In the genomic region with DNA sequence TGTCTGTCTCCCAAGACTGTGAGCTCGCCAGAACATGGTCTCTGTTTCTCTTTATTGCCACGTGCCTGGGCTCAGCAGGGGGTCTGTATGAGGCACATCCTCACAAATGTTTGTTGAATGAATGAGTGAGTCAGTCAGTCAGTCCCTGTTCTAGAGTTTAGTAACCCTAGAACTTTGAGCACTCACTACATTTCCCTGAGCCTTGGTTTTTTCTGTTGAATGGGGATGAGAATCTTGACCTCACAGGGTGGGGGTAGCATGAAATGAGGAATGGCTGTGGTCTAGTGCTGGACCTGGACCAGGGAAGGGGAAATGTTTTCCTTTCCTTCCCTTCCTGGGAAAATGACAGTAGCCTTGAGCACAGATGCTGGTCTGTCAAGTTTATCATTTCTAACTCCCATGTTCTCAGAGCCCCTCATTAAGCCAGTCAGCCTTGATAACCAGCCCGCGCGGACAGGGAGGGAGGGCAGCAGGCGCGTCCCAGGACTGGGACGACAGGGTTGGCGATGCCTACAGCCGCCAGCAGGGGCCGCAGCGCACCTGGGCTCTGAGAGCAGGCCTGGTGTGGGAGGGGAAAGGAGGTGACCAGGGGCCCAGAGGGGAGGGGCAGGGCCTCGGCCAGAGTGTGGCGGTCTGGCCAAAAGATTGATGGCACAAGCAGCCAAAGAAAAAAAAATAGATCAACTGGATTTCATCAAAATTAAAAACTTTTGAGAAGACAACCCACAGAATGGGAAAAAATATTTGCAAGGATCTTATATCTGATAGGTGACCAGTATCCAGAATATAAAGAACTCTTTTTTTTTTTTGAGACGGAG, we compare ENCODE assay signal across 1 cellular context.
A peak's percentile ranks its signal among the peaks of the same experiment; 100 is the strongest.
TF ChIP-seq lines count a peak whose summit lies in the region.

No MANE protein-coding gene starts in this region.

TF ChIP-seq in H1, 55 proteins besides CTCF, POLR2A, EP300 and RAD21 (continued from another document):
- TF ChIP-seq EGR1 (IDR thresholded peaks at IDR 0.05; ENCODE audit: borderline replicate concordance, low read depth, low read length) (no peak), RFX5 (IDR thresholded peaks at IDR 0.05; ENCODE audit: borderline replicate concordance, low read depth, low read length) (no peak), SP1 (IDR thresholded peaks at IDR 0.05; ENCODE audit: low read depth, low read length) (no peak), JUN (IDR thresholded peaks at IDR 0.05; ENCODE audit: low read depth, low read length) (no peak), RXRA (IDR thresholded peaks at IDR 0.05; ENCODE audit: insufficient read depth, low read depth, low read length) (no peak), FOSL1 (IDR thresholded peaks at IDR 0.05; ENCODE audit: insufficient read depth, low read depth, low read length) (no peak), TCF12 (IDR thresholded peaks at IDR 0.05; ENCODE audit: low read depth, low read length) (0 out of 2 replicates have a peak, but pooled peaks have one; percentile 49), SIN3A (conservative IDR thresholded peaks at IDR 0.05 in 1 of 2, IDR thresholded peaks at IDR 0.05 in 1 of 2; ENCODE audit: low read depth in 1 of 2, low read length in 2 of 2) (0 out of 4 replicates have a peak, but pooled peaks of 1 of the 2 experiments have one; percentile 52), SP2 (IDR thresholded peaks at IDR 0.05; ENCODE audit: low read length) (no peak), BACH1 (IDR thresholded peaks at IDR 0.05; ENCODE audit: low read length) (no peak), SRF (IDR thresholded peaks at IDR 0.05; ENCODE audit: low read depth, low read length) (no peak), E2F6 (IDR thresholded peaks at IDR 0.05) (no peak), ASH2L (IDR thresholded peaks at IDR 0.05; ENCODE audit: low read length) (no peak), BRCA1 (IDR thresholded peaks at IDR 0.05; ENCODE audit: low read depth, low read length) (0 out of 2 replicates have a peak, but pooled peaks have one; percentile 18), SIX5 (IDR thresholded peaks at IDR 0.05; ENCODE audit: low read depth, low read length) (no peak), SP4 (IDR thresholded peaks at IDR 0.05; ENCODE audit: low read length) (no peak), SUZ12 (IDR thresholded peaks at IDR 0.05; ENCODE audit: low read length) (no peak), ATF3 (IDR thresholded peaks at IDR 0.05; ENCODE audit: insufficient read depth, low read depth, low read length) (no peak), NANOG (IDR thresholded peaks at IDR 0.05; ENCODE audit: insufficient read depth, low read depth, low read length, poor library complexity, severe bottlenecking) (no peak)
- TF ChIP-seq, protein P1, sequence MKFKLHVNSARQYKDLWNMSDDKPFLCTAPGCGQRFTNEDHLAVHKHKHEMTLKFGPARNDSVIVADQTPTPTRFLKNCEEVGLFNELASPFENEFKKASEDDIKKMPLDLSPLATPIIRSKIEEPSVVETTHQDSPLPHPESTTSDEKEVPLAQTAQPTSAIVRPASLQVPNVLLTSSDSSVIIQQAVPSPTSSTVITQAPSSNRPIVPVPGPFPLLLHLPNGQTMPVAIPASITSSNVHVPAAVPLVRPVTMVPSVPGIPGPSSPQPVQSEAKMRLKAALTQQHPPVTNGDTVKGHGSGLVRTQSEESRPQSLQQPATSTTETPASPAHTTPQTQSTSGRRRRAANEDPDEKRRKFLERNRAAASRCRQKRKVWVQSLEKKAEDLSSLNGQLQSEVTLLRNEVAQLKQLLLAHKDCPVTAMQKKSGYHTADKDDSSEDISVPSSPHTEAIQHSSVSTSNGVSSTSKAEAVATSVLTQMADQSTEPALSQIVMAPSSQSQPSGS (IDR thresholded peaks at IDR 0.05; ENCODE audit: low read length) = no peak
